Comparison of ENCODE assay signal across 8 cellular contexts in the genomic region with DNA sequence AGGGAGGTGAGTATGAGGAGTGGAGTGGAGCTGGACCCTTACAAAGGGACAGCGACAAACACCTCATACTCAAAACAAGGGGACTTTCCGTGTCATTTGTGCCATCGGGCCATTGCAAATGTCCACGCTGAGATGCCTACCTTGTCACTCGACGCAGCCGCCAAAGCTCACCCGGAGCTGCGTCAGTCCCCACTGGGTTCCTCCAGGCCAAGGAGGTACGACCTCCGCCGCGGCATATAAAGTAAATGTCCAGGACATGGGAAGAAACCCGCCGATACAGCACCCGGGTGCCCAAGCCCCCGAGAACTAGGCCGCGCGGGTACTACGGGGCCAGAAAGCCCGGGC. TPM values are rescaled to one million over a fixed set of nuclear protein-coding genes. Genes with fewer than 3 reads are reported as not detected.
A peak's percentile ranks its signal among the peaks of the same experiment; 100 is the strongest.
DNase-seq lines count a peak whose midpoint lies in the region; ATAC-seq, FAIRE-seq and TF ChIP-seq lines count a peak whose summit lies in the region.
"Not testable (repeated sequence)": the region's sequence is repeated elsewhere in the genome, so short reads cannot be mapped to it uniquely, and the experiment has no call there.

No MANE protein-coding gene starts in this region.

- CTCF ChIA-PET in HCT116 (lab: Charles Lee) (interaction anchor here (0.8 kb wide), 1 partner anchor 310 kb away, joined by 3 read pairs; no protein-coding TSS in a partner anchor), endothelial cell of umbilical vein (lab: Charles Lee) (interaction anchor here (1.1 to 1.6 kb wide), 3 partner anchors 172 to 311 kb away, joined by 3 to 16 read pairs (median 3); no protein-coding TSS in a partner anchor)
- CTCF ChIA-PET in activated CD4-positive, alpha-beta T cell treated with anti-CD3 and anti-CD28 coated beads for 36 hours (lab: Charles Lee): not testable (repeated sequence)

- H3K4me1 Mint-ChIP-seq in activated CD4-positive, alpha-beta T cell treated with anti-CD3 and anti-CD28 coated beads for 36 hours: peaks cover 10% of the 10 kb centered on the region
- not testable (repeated sequence) for H3K4me1 Mint-ChIP-seq in neural crest cell
- peaks cover 19% of the 10 kb centered on the region for H3K4me1 Mint-ChIP-seq in stimulated activated naive CD8-positive, alpha-beta T cell treated with anti-CD3 and anti-CD28 coated beads, Interleukin-15, Interleukin-2, amounts not matched to agents 100 ng/mL and 50 ng/mL, for 24 hours (ENCODE audit: low read depth)

- H3K27ac Mint-ChIP-seq in activated CD4-positive, alpha-beta T cell treated with anti-CD3 and anti-CD28 coated beads for 36 hours: peak overlapping the region; percentile 70
- H3K27ac Mint-ChIP-seq in neural crest cell (ENCODE audit: unreplicated experiment): not testable (repeated sequence)
- H3K27ac Mint-ChIP-seq in stimulated activated naive CD8-positive, alpha-beta T cell treated with anti-CD3 and anti-CD28 coated beads, Interleukin-15, Interleukin-2, amounts not matched to agents 100 ng/mL and 50 ng/mL, for 24 hours: peak overlapping the region; percentile 65

- FAIRE-seq in endothelial cell of umbilical vein (lab: Jason Lieb, UNC): not testable (repeated sequence)

- RAD21 ChIA-PET in HCT116 (lab: Charles Lee; ENCODE audit: low non-redundant PET in 1 of 2, low total read pairs in 2 of 2, uncharacterized antibody in 2 of 2, unreplicated experiment in 2 of 2): not testable (repeated sequence)

- not testable (repeated sequence) for ATAC-seq in HCT116; activated CD4-positive, alpha-beta T cell treated with anti-CD3 and anti-CD28 coated beads for 36 hours

- not testable (repeated sequence) for TF ChIP-seq POLR2A in HCT116 (IDR thresholded peaks at IDR 0.05; ENCODE audit: borderline replicate concordance, extremely low read depth, insufficient read depth, insufficient read length); adrenal gland (IDR thresholded peaks at IDR 0.05); endothelial cell of umbilical vein (IDR thresholded peaks at IDR 0.05; ENCODE audit: low read depth, low read length)

- H3K9ac ChIP-seq in HCT116 (ENCODE audit: low read length): peak overlapping the region; percentile 36; the same call in 1 of the 2 replicates
- not testable (repeated sequence) for H3K9ac ChIP-seq in endothelial cell of umbilical vein (replicated peaks; ENCODE audit: extremely low read depth, insufficient read depth, low read length); iPS-20b (ENCODE audit: low read depth, low read length)

- H3K9me3 ChIP-seq in HCT116 (ENCODE audit: control insufficient read depth in 1 of 2, insufficient read depth in 1 of 2, low read depth in 1 of 2, low read length in 2 of 2); adrenal gland (replicated peaks in 1 of 3); endothelial cell of umbilical vein (replicated peaks; ENCODE audit: control insufficient read depth, insufficient read depth, low read length); iPS-20b (ENCODE audit: insufficient read depth, low read depth, low read length): not testable (repeated sequence)

- dilution Hi-C loops in endothelial cell of umbilical vein (cut with MboI; ENCODE audit: extremely low pct_ligation_motif_present, low sequenced_read_pairs): not testable (repeated sequence)

- not testable (repeated sequence) for H3K9me3 Mint-ChIP-seq in activated CD4-positive, alpha-beta T cell treated with anti-CD3 and anti-CD28 coated beads for 36 hours (ENCODE audit: low read depth); neural crest cell; stimulated activated naive CD8-positive, alpha-beta T cell treated with anti-CD3 and anti-CD28 coated beads, Interleukin-15, Interleukin-2, amounts not matched to agents 100 ng/mL and 50 ng/mL, for 24 hours

- H2AFZ ChIP-seq in ACC112 (ENCODE audit: low read length, unreplicated experiment) (peak overlapping the region; percentile 32), endothelial cell of umbilical vein (ENCODE audit: low read depth, low read length) (peak overlapping the region; percentile 70)
- not testable (repeated sequence) for H2AFZ ChIP-seq in HCT116 (ENCODE audit: low read depth, low read length, poor library complexity, severe bottlenecking)

- intact Hi-C loops in HCT116 (cut with micrococcal nuclease) (loop anchor here (5.0 kb wide), 2 partner anchors 175 to 310 kb away; a partner anchor contains a TSS), adrenal gland (cut with DNase I) (loop anchor here (5.0 kb wide), 3 partner anchors 160 to 310 kb away; a partner anchor contains a TSS), endothelial cell of umbilical vein (cut with micrococcal nuclease) (loop anchor here (2.0 to 5.0 kb wide), 2 partner anchors 175 to 312 kb away; a partner anchor contains a TSS)
- intact Hi-C loops in activated CD4-positive, alpha-beta T cell treated with anti-CD3 and anti-CD28 coated beads for 36 hours (cut with DNase I, micrococcal nuclease): loop anchor here in 1 of 2 experiments (10.0 kb wide), 3 partner anchors 178 to 548 kb away; a partner anchor contains a TSS

- H3K9me1 ChIP-seq in endothelial cell of umbilical vein (replicated peaks; ENCODE audit: control insufficient read depth, extremely low read depth, insufficient read depth, low read length): not testable (repeated sequence)

- not testable (repeated sequence) for H3K4me1 ChIP-seq in ACC112 (ENCODE audit: control insufficient read depth, insufficient read depth, low read length, unreplicated experiment); HCT116 (ENCODE audit: control insufficient read depth in 1 of 2, insufficient read depth in 2 of 2, low read length in 2 of 2); adrenal gland (replicated peaks in 1 of 2); endothelial cell of umbilical vein (ENCODE audit: control insufficient read depth, extremely low read depth, insufficient read depth, low read length); iPS-20b (ENCODE audit: insufficient read depth, low read length)

- POLR2A ChIA-PET in HCT116 (lab: Charles Lee); activated CD4-positive, alpha-beta T cell treated with anti-CD3 and anti-CD28 coated beads for 36 hours (lab: Charles Lee): not testable (repeated sequence)
- POLR2A ChIA-PET in endothelial cell of umbilical vein (lab: Charles Lee): interaction anchor here (0.7 kb wide), 1 partner anchor 291 kb away, joined by 3 read pairs; no protein-coding TSS in a partner anchor

- not testable (repeated sequence) for H3K79me2 ChIP-seq in ACC112 (ENCODE audit: control insufficient read depth, insufficient read depth, low read length, unreplicated experiment); HCT116 (ENCODE audit: insufficient read depth, low read length); endothelial cell of umbilical vein (ENCODE audit: control insufficient read depth, insufficient read depth, low read length)

- TF ChIP-seq RAD21 in HCT116 (IDR thresholded peaks at IDR 0.05; ENCODE audit: low read depth): not testable (repeated sequence)

- TF ChIP-seq CTCF in HCT116 (IDR thresholded peaks at IDR 0.05 in 2 of 3, conservative IDR thresholded peaks at IDR 0.05 in 1 of 3; ENCODE audit: borderline replicate concordance in 1 of 3, insufficient read depth in 1 of 3, low read depth in 2 of 3, low read length in 2 of 3); adrenal gland (IDR thresholded peaks at IDR 0.05); endothelial cell of umbilical vein (IDR thresholded peaks at IDR 0.05; ENCODE audit: extremely low read depth in 1 of 2, insufficient read depth in 1 of 2, low read depth in 1 of 2, low read length in 2 of 2); neural crest cell (conservative IDR thresholded peaks at IDR 0.05): not testable (repeated sequence)

- DNase-seq in HCT116 (ENCODE audit: low read depth, low spot score); activated CD4-positive, alpha-beta T cell treated with anti-CD3 and anti-CD28 coated beads for 36 hours; adrenal gland; endothelial cell of umbilical vein (ENCODE audit: low read depth, low spot score); neural crest cell (ENCODE audit: low read depth, low spot score): not testable (repeated sequence)

- H3K27ac ChIP-seq in ACC112 (ENCODE audit: low read depth, low read length); HCT116 (ENCODE audit: low read depth, low read length); iPS-20b (ENCODE audit: low read length): not testable (repeated sequence)
- H3K27ac ChIP-seq in adrenal gland (peak overlapping the region in 4 of 5 donors; percentile 76 to 98 (median 84)), endothelial cell of umbilical vein (ENCODE audit: insufficient read depth, low read depth, low read length) (peak overlapping the region; percentile 37)

- H4K20me1 ChIP-seq in HCT116 (ENCODE audit: insufficient read depth); endothelial cell of umbilical vein (replicated peaks; ENCODE audit: control insufficient read depth, extremely low read depth, insufficient read depth, low read length): not testable (repeated sequence)

- H3K36me3 Mint-ChIP-seq in activated CD4-positive, alpha-beta T cell treated with anti-CD3 and anti-CD28 coated beads for 36 hours (ENCODE audit: low read depth); neural crest cell (ENCODE audit: low read depth); stimulated activated naive CD8-positive, alpha-beta T cell treated with anti-CD3 and anti-CD28 coated beads, Interleukin-15, Interleukin-2, amounts not matched to agents 100 ng/mL and 50 ng/mL, for 24 hours (ENCODE audit: low read depth): not testable (repeated sequence)

- H3K27me3 Mint-ChIP-seq in activated CD4-positive, alpha-beta T cell treated with anti-CD3 and anti-CD28 coated beads for 36 hours; neural crest cell (ENCODE audit: low read depth); stimulated activated naive CD8-positive, alpha-beta T cell treated with anti-CD3 and anti-CD28 coated beads, Interleukin-15, Interleukin-2, amounts not matched to agents 100 ng/mL and 50 ng/mL, for 24 hours: not testable (repeated sequence)

- H3K36me3 ChIP-seq in ACC112 (ENCODE audit: insufficient read depth, low read length); HCT116 (ENCODE audit: control insufficient read depth in 1 of 2, insufficient read depth in 2 of 2, low read length in 2 of 2); adrenal gland (replicated peaks in 1 of 2); endothelial cell of umbilical vein (ENCODE audit: control insufficient read depth in 2 of 2, extremely low read depth in 1 of 2, insufficient read depth in 2 of 2, low read length in 2 of 2); iPS-20b (ENCODE audit: insufficient read depth, low read depth, low read length): not testable (repeated sequence)

- not testable (repeated sequence) for H3K27me3 ChIP-seq in ACC112 (ENCODE audit: insufficient read depth, low read length); HCT116 (ENCODE audit: insufficient read depth, low read length); adrenal gland; endothelial cell of umbilical vein (ENCODE audit: control insufficient read depth in 2 of 2, insufficient read depth in 2 of 2, low read length in 2 of 2); iPS-20b (ENCODE audit: insufficient read depth, low read length)

- H3K4me3 Mint-ChIP-seq in activated CD4-positive, alpha-beta T cell treated with anti-CD3 and anti-CD28 coated beads for 36 hours: peak overlapping the region; percentile 76
- H3K4me3 Mint-ChIP-seq in neural crest cell: peak overlapping the region; percentile 51
- peak overlapping the region; percentile 84 for H3K4me3 Mint-ChIP-seq in stimulated activated naive CD8-positive, alpha-beta T cell treated with anti-CD3 and anti-CD28 coated beads, Interleukin-15, Interleukin-2, amounts not matched to agents 100 ng/mL and 50 ng/mL, for 24 hours

- H3K4me3 ChIP-seq in ACC112 (ENCODE audit: low read depth, low read length) (peak overlapping the region; percentile 76), HCT116 (replicated peaks in 1 of 2; ENCODE audit: low read depth in 1 of 2, low read length in 2 of 2) (peak overlapping the region; percentile 43 to 53), adrenal gland (peak overlapping the region in 2 of 4 donors; percentile 22 to 77), endothelial cell of umbilical vein (replicated peaks in 1 of 3; ENCODE audit: insufficient read depth in 1 of 3, low read depth in 1 of 3, low read length in 3 of 3) (peak overlapping the region in 2 of 3 experiments; percentile 38 to 48), iPS-20b (ENCODE audit: low read length) (peak overlapping the region; percentile 50; the same call in 1 of the 2 replicates)

- H3K4me2 ChIP-seq in HCT116 (ENCODE audit: low read length) (peak overlapping the region; percentile 49), endothelial cell of umbilical vein (ENCODE audit: insufficient read depth, low read length) (peak overlapping the region; percentile 42)

- WGBS in adrenal gland, 4 donors: 0 to 96% (median 47%) methylated on average over 5 to 22 of the region's 22 CpGs

- H3K9me2 ChIP-seq in HCT116 (ENCODE audit: insufficient read depth): not testable (repeated sequence)

- BruUV-seq in HCT116 (replicated peaks; lab: Mats Ljungman, UMichigan); endothelial cell of umbilical vein (replicated peaks; lab: Mats Ljungman, UMichigan): not testable (repeated sequence)

RNA-seq across cellular contexts. Expression of a gene that starts 1.1 kb away (rescaled TPM):
- total RNA-seq in HCT116 (2021; ENCODE audit: unreplicated experiment) (11.0 TPM), adrenal gland (10 to 100 TPM in 6 of 8 donors, 1 to 10 TPM in 2; 3.7 to 23.6 (median 12.1) TPM), endothelial cell of umbilical vein (10.8 and 17.7 TPM in 2 replicates), neural crest cell (4.3 and 4.8 TPM in 2 replicates)
- 1.4 and 1.6 TPM in 2 replicates for polyA plus RNA-seq in HCT116 (2012)
- 1 to 10 TPM; 7.8 to 9.2 TPM for total RNA-seq in activated CD4-positive, alpha-beta T cell treated with anti-CD3 and anti-CD28 coated beads for 36 hours
- polyA plus RNA-seq in adrenal gland (1 to 10 TPM in 2 of 3 donors, under 1 TPM in 1; 0.44 to 4.8 (median 1.0) TPM), endothelial cell of umbilical vein (0.75 and 0.98 TPM in 2 replicates)
- 0.37 and 0.52 TPM in 2 replicates for polyA plus RNA-seq in endothelial cell of umbilical vein (2011; cell fraction: cytosol; rRNA removed)
- polyA plus RNA-seq in endothelial cell of umbilical vein (2011; cell fraction: nucleus; rRNA removed): 10.8 and 12.0 TPM in 2 replicates
- 6.2 and 8.0 TPM in 2 replicates for polyA plus RNA-seq in endothelial cell of umbilical vein (2012)
- polyA minus RNA-seq in endothelial cell of umbilical vein: 1.7 and 7.9 TPM in 2 replicates
- 2.7 TPM for polyA minus RNA-seq in endothelial cell of umbilical vein (2011; cell fraction: cytosol; rRNA and poly(A)+ RNA removed)
- polyA minus RNA-seq in endothelial cell of umbilical vein (2011; cell fraction: nucleus; rRNA and poly(A)+ RNA removed): 28.9 and 30.9 TPM in 2 replicates

RNA-seq across cellular contexts. Expression of a gene that starts 49.6 kb away (rescaled TPM):
- total RNA-seq in HCT116 (2021; ENCODE audit: unreplicated experiment): 58.7 TPM
- 13.2 and 18.0 TPM in 2 replicates for polyA plus RNA-seq in HCT116 (2012)
- total RNA-seq in activated CD4-positive, alpha-beta T cell treated with anti-CD3 and anti-CD28 coated beads for 36 hours: 10 to 100 TPM; 28.7 to 30.2 TPM
- total RNA-seq in adrenal gland: 10 to 100 TPM in 7 of 8 donors, 1 to 10 TPM in 1; 6.3 to 24.5 (median 18.1) TPM
- 10 to 100 TPM in 2 of 3 donors, 1 to 10 TPM in 1; 9.7 to 17.5 (median 13.7) TPM for polyA plus RNA-seq in adrenal gland
- 66.8 and 71.0 TPM in 2 replicates for total RNA-seq in endothelial cell of umbilical vein
- 17.9 and 21.9 TPM in 2 replicates for polyA plus RNA-seq in endothelial cell of umbilical vein
- polyA plus RNA-seq in endothelial cell of umbilical vein (2011; cell fraction: cytosol; rRNA removed): 22.7 and 23.9 TPM in 2 replicates
- polyA plus RNA-seq in endothelial cell of umbilical vein (2011; cell fraction: nucleus; rRNA removed): 34.9 and 40.9 TPM in 2 replicates
- 52.1 and 63.9 TPM in 2 replicates for polyA plus RNA-seq in endothelial cell of umbilical vein (2012)
- 54.3 and 59.0 TPM in 2 replicates for polyA minus RNA-seq in endothelial cell of umbilical vein
- 30.0 TPM for polyA minus RNA-seq in endothelial cell of umbilical vein (2011; cell fraction: cytosol; rRNA and poly(A)+ RNA removed)
- 20.8 and 32.0 TPM in 2 replicates for polyA minus RNA-seq in endothelial cell of umbilical vein (2011; cell fraction: nucleus; rRNA and poly(A)+ RNA removed)
- 80.0 and 87.0 TPM in 2 replicates for total RNA-seq in neural crest cell
